In the genomic region with DNA sequence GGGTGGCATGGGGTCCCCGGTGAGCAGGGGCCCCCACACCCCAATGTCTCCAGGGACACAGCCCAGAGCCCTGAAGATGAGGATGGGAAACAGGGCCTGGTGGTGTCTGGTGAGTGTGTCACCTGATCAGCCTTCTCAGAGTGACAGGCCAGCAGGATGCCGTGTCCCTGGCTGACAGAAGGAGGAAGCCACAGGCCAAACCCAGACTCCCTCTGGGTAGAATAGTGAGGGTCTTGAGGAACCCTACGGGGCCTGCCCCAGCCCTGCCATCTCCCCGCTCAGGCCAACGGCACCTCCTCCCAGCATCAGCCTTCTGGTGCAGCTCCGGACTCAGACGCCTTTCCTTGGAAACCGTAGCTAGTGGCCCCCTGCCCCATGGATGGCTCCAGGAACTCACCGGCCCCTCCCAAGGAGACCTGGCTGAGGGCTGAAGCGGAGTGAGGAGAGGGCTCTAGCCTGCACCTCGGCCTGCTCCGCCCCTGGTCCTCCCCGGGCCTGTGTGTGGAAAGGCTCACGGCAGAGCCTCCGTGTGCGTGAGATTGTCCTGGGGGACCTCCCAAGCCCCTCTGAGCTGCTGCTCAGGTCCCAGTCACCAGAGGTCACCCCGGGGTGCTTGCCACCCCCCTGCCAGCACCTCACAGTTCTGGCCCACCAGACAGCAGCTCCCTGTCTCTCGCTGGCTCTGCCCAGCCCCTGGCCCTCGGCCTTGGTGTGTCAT, we compare ENCODE assay signal across 8 cellular contexts. TPM values are rescaled to one million over a fixed set of nuclear protein-coding genes. Genes with fewer than 3 reads are reported as not detected.
DNase-seq lines count a peak whose midpoint lies in the region; ATAC-seq and TF ChIP-seq lines count a peak whose summit lies in the region.

No MANE protein-coding gene starts in this region.

- intact Hi-C loops in dorsolateral prefrontal cortex (cut with DNase I): loop anchor here in 1 of 2 donors (5.0 to 10.0 kb wide), 2 partner anchors 68 to 370 kb away; no protein-coding TSS in a partner anchor
- intact Hi-C loops in prostate gland (cut with DNase I): no loop called here

- H3K27me3 ChIP-seq in dorsolateral prefrontal cortex (no peaks in the 10 kb centered on the region), prostate gland (replicated peaks; ENCODE audit: insufficient read depth) (no peaks in the 10 kb centered on the region)

- no peak for TF ChIP-seq CTCF in dorsolateral prefrontal cortex (IDR thresholded peaks at IDR 0.05 in 54 of 56, conservative IDR thresholded peaks at IDR 0.05 in 2 of 56; ENCODE audit: low read depth in 1 of 56, partially characterized antibody in 56 of 56)
- no peak for TF ChIP-seq CTCF in prostate gland (IDR thresholded peaks at IDR 0.05)

- no peaks in the 10 kb centered on the region for H3K9me3 ChIP-seq in prostate gland

- no peak for TF ChIP-seq POLR2A in prostate gland (IDR thresholded peaks at IDR 0.05)

- peaks cover 49% of the 10 kb centered on the region for H3K4me1 ChIP-seq in prostate gland (replicated peaks)

- H3K36me3 ChIP-seq in prostate gland: no peaks in the 10 kb centered on the region

- DNase-seq in GDM1 (lab: John Stamatoyannopoulos, UW): peak; percentile 38
- DNase-seq in MV-4-11 (lab: John Stamatoyannopoulos, UW): peak; percentile 10
- DNase-seq in dorsolateral prefrontal cortex: peak in 3 of 10 donors; percentile 10 to 45 (median 24)
- no peak for DNase-seq in prostate gland (ENCODE audit: low spot score)
- DNase-seq in DMS153 treated with DMSO at 0.1 percent for 48 hours (lab: John Stamatoyannopoulos, UW; ENCODE audit: unreplicated experiment): no peak
- DNase-seq in NCI-H1417 treated with DMSO at 0.1 percent for 48 hours (lab: John Stamatoyannopoulos, UW): no peak
- no peak for DNase-seq in NCI-H524 treated with DMSO at 0.1 percent for 48 hours (lab: John Stamatoyannopoulos, UW)

- WGBS in prostate gland: 87% methylated on average over 19 of the region's 19 CpGs

- no peak for ATAC-seq in HG02678 (IDR thresholded peaks at IDR 0.05; ENCODE audit: unreplicated experiment)

- peak overlapping the region; percentile 39 to 100 (median 98) for H3K27ac ChIP-seq in dorsolateral prefrontal cortex
- peak overlapping the region; percentile 27 to 39 for H3K27ac ChIP-seq in prostate gland

- H3K4me3 ChIP-seq in dorsolateral prefrontal cortex: peak overlapping the region in 51 of 59 donors; percentile 0 to 98 (median 33)
- H3K4me3 ChIP-seq in prostate gland: no peak overlapping the region

RNA-seq across cellular contexts. Expression of a gene that starts 6.0 kb away (rescaled TPM):
- total RNA-seq in dorsolateral prefrontal cortex (100 to 1,000 TPM in 109 of 120 experiments, 10 to 100 TPM in 11; 72.2 to 415 (median 142) TPM), prostate gland (10 to 100 TPM; 49.6 to 77.4 TPM)

RNA-seq across cellular contexts. Expression of a gene that starts 48.7 kb away (rescaled TPM):
- total RNA-seq in dorsolateral prefrontal cortex: 10 to 100 TPM in 109 of 120 experiments, 1 to 10 TPM in 11; 5.8 to 27.4 (median 13.8) TPM
- total RNA-seq in prostate gland: 10 to 100 TPM; 10.7 to 14.0 TPM

RNA-seq across cellular contexts. Expression of a gene that starts 53.3 kb away (rescaled TPM):
- 1 to 10 TPM in 107 of 120 experiments, under 1 TPM in 13; 0.64 to 7.6 (median 2.1) TPM for total RNA-seq in dorsolateral prefrontal cortex
- total RNA-seq in prostate gland: 1 to 10 TPM; 1.7 to 2.8 TPM

Comparison
In these comparisons a context has a peak if more than half of its experiments do, and no peak if none do; other contexts are left out.
1. DNase-seq: peak in GDM1 (single experiment) and MV-4-11 (single experiment); none in prostate gland (single experiment), DMS153 treated with DMSO at 0.1 percent for 48 hours (single experiment), NCI-H1417 treated with DMSO at 0.1 percent for 48 hours (single experiment) and NCI-H524 treated with DMSO at 0.1 percent for 48 hours (single experiment).
2. H3K4me3 ChIP-seq: peak in dorsolateral prefrontal cortex (51 of 59); none in prostate gland (0 of 2).